9 cellular contexts compared by ENCODE assay signal in the genomic region with DNA sequence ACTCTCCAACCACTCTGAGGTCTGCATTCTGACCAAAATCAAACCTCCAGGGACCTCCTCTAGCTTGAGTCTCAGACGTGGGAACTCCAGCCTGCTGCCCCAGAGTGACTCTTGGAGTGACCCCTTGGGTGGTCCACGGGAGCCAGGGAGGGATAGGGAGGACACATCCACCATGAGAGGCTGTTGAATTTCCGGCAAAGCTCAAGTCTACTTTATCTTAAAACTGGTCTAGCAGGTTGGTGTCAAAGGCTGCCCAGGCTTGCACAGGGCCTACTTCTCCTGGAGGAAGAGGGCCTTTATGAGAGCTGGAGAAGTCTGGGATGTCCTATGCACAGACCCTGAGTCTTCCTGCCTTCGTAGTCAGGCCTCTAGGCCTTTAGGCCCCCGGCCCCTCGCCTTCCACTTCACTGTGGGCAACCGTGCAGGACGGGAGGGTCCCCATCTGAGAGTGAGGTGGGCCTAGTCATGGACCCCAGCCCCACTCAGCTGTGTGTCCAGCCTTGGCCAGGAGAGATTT. TPM values are rescaled to one million over a fixed set of nuclear protein-coding genes. Genes with fewer than 3 reads are reported as not detected.
DNase-seq lines count a peak whose midpoint lies in the region; ATAC-seq, FAIRE-seq and TF ChIP-seq lines count a peak whose summit lies in the region.
"Had no signal": no experiment of that assay in that cellular context is flagged by ENCODE, and none has a peak within 500 bp of the region (broad histone marks: within the 10 kb centered on the region; RNA-seq: fewer than 3 reads in every experiment).

No MANE protein-coding gene starts in this region.

- H3K27me3 ChIP-seq in HL-60 (ENCODE audit: insufficient read depth, poor library complexity, severe bottlenecking) (no peaks in the 10 kb centered on the region), keratinocyte (ENCODE audit: control insufficient read depth, extremely low read depth, insufficient read depth, low read length) (no peaks in the 10 kb centered on the region)

- no peak for TF ChIP-seq POLR2A in erythroblast (IDR thresholded peaks at IDR 0.05; ENCODE audit: low read length)

- H3K4me1 Mint-ChIP-seq in stimulated activated naive B cell treated with anti-CD40 and anti-IgM and Interleukin-4, amounts not matched to agents 10 μg/mL and 1 μg/mL and 100 μg/mL, for 72 hours = peaks cover 82 to 96% of the 10 kb centered on the region in 2 donors

- H3K4me3 ChIP-seq in HL-60 (replicated peaks; ENCODE audit: insufficient read depth, low read length) (no peak overlapping the region), keratinocyte (ENCODE audit: control insufficient read depth in 2 of 3, extremely low read depth in 1 of 3, insufficient read depth in 2 of 3, low read depth in 1 of 3, low read length in 3 of 3) (peak overlapping the region in 1 of 3 experiments; percentile 9)

- DNase-seq in HL-60 (ENCODE audit: low read depth in 1 of 2, low spot score in 1 of 2) = no peak
- no peak for DNase-seq in activated naive CD4-positive, alpha-beta T cell treated with anti-CD3 and anti-CD28 coated beads, Interleukin-2, amount 50 U/mL, for 72 hours (ENCODE audit: low spot score in 2 of 2)
- DNase-seq in keratinocyte (ENCODE audit: low read depth, low spot score) = no peak
- no peak for DNase-seq in stimulated activated naive B cell treated with anti-CD40 and anti-IgM and Interleukin-4, amounts not matched to agents 10 μg/mL and 1 μg/mL and 100 μg/mL, for 72 hours
- no peak for DNase-seq in NCI-H1436 treated with DMSO at 0.1 percent for 48 hours (lab: John Stamatoyannopoulos, UW)
- DNase-seq in erythroblast (lab: John Stamatoyannopoulos, UW) = no peak
- no peak for DNase-seq in cerebellum (ENCODE audit: low spot score)
- no peak for DNase-seq in GM13977 (ENCODE audit: low spot score)

- peak overlapping the region; percentile 54 for H3K4me2 ChIP-seq in keratinocyte (ENCODE audit: control insufficient read depth, extremely low read depth, insufficient read depth, low read depth, low read length)

- peaks cover 49% of the 10 kb centered on the region for H3K4me1 ChIP-seq in keratinocyte (ENCODE audit: control insufficient read depth, extremely low read depth, insufficient read depth, low read length)

- H3K27ac Mint-ChIP-seq in activated naive CD4-positive, alpha-beta T cell treated with anti-CD3 and anti-CD28 coated beads, Interleukin-2, amount 50 U/mL, for 72 hours = peak overlapping the region; percentile 98 to 99
- H3K27ac Mint-ChIP-seq in stimulated activated naive B cell treated with anti-CD40 and anti-IgM and Interleukin-4, amounts not matched to agents 10 μg/mL and 1 μg/mL and 100 μg/mL, for 72 hours = peak overlapping the region; percentile 100

- no peak for TF ChIP-seq CTCF in HL-60 (IDR thresholded peaks at IDR 0.05; ENCODE audit: insufficient read depth, low read length)
- no peak for TF ChIP-seq CTCF in keratinocyte (optimal IDR thresholded peaks at IDR 0.05 in 1 of 3, IDR thresholded peaks at IDR 0.05 in 1 of 3, conservative IDR thresholded peaks at IDR 0.05 in 1 of 3; ENCODE audit: extremely low read depth in 1 of 3, insufficient read depth in 2 of 3, low read length in 3 of 3)
- no peak for TF ChIP-seq CTCF in GM13977 (IDR thresholded peaks at IDR 0.05; ENCODE audit: extremely low read depth, insufficient read depth, missing control alignments)

- H3K27me3 Mint-ChIP-seq in stimulated activated naive B cell treated with anti-CD40 and anti-IgM and Interleukin-4, amounts not matched to agents 10 μg/mL and 1 μg/mL and 100 μg/mL, for 72 hours = no peaks in the 10 kb centered on the region

- H3K9ac ChIP-seq in keratinocyte (ENCODE audit: control insufficient read depth, extremely low read depth, insufficient read depth, low read length) = peak overlapping the region; percentile 67

- peak overlapping the region; percentile 32 for H2AFZ ChIP-seq in keratinocyte (ENCODE audit: control insufficient read depth, low read length)

- peaks cover 4% of the 10 kb centered on the region in 2 experiments for H3K36me3 ChIP-seq in keratinocyte (ENCODE audit: control insufficient read depth in 2 of 2, extremely low read depth in 1 of 2, insufficient read depth in 2 of 2, low read length in 2 of 2)

- ATAC-seq in activated naive CD4-positive, alpha-beta T cell treated with anti-CD3 and anti-CD28 coated beads, Interleukin-2, amount 50 U/mL, for 72 hours = no peak
- no peak for ATAC-seq in stimulated activated naive B cell treated with anti-CD40 and anti-IgM and Interleukin-4, amounts not matched to agents 10 μg/mL and 1 μg/mL and 100 μg/mL, for 72 hours (replicated peaks)

- H3K36me3 Mint-ChIP-seq in activated naive CD4-positive, alpha-beta T cell treated with anti-CD3 and anti-CD28 coated beads, Interleukin-2, amount 50 U/mL, for 72 hours = peaks cover 59 to 73% of the 10 kb centered on the region in 2 donors
- H3K36me3 Mint-ChIP-seq in stimulated activated naive B cell treated with anti-CD40 and anti-IgM and Interleukin-4, amounts not matched to agents 10 μg/mL and 1 μg/mL and 100 μg/mL, for 72 hours = peaks cover 63 to 79% of the 10 kb centered on the region in 2 donors

- dilution Hi-C loops in keratinocyte (cut with MboI; ENCODE audit: extremely low pct_ligation_motif_present, low sequenced_read_pairs) = loop anchor here (25.0 kb wide), 1 partner anchor 785 kb away; the partner anchor contains the start of genes MANF and RBM15B

- H3K27ac ChIP-seq in HL-60 (replicated peaks) (peak overlapping the region; percentile 94), keratinocyte (ENCODE audit: control insufficient read depth, insufficient read depth, low read length) (peak overlapping the region; percentile 79)

- H3K79me2 ChIP-seq in keratinocyte (ENCODE audit: control insufficient read depth, insufficient read depth, low read length) = no peaks in the 10 kb centered on the region

- no peaks in the 10 kb centered on the region for H3K9me3 ChIP-seq in keratinocyte (ENCODE audit: control insufficient read depth, low read depth, low read length)

- no peaks in the 10 kb centered on the region for H3K9me1 ChIP-seq in keratinocyte (ENCODE audit: control insufficient read depth, extremely low read depth, insufficient read depth, low read length)

- H3K4me3 Mint-ChIP-seq in stimulated activated naive B cell treated with anti-CD40 and anti-IgM and Interleukin-4, amounts not matched to agents 10 μg/mL and 1 μg/mL and 100 μg/mL, for 72 hours = peak overlapping the region; percentile 61 to 71

- peak; percentile 88 for FAIRE-seq in keratinocyte (lab: Jason Lieb, UNC)
- FAIRE-seq: islet of Langerhans had no signal

- in situ Hi-C loops in GM13977 (cut with MboI; ENCODE audit: low pct_unique_long_range_greater_than_20kb, low sequenced_read_pairs, unreplicated experiment) = loop anchor here (25.0 kb wide), 1 partner anchor 1085 kb away; no protein-coding TSS in a partner anchor

- no peaks in the 10 kb centered on the region for H4K20me1 ChIP-seq in keratinocyte (ENCODE audit: control insufficient read depth, extremely low read depth, insufficient read depth, low read length)

- H3K9me3 Mint-ChIP-seq in activated naive CD4-positive, alpha-beta T cell treated with anti-CD3 and anti-CD28 coated beads, Interleukin-2, amount 50 U/mL, for 72 hours = no peaks in the 10 kb centered on the region
- no peaks in the 10 kb centered on the region for H3K9me3 Mint-ChIP-seq in stimulated activated naive B cell treated with anti-CD40 and anti-IgM and Interleukin-4, amounts not matched to agents 10 μg/mL and 1 μg/mL and 100 μg/mL, for 72 hours

RNA-seq across cellular contexts. Expression of gene CISH, which starts 8.8 kb away (rescaled TPM):
- total RNA-seq in activated naive CD4-positive, alpha-beta T cell treated with anti-CD3 and anti-CD28 coated beads, Interleukin-2, amount 50 U/mL, for 72 hours = 100 to 1,000 TPM; 222 to 258 TPM
- 1.8 to 3.5 TPM (median 2.8 TPM) in 3 replicates for polyA plus RNA-seq in keratinocyte
- 0.77 TPM for polyA plus RNA-seq in keratinocyte (2011; ENCODE audit: low read depth)
- polyA plus RNA-seq in keratinocyte (2011; cell fraction: cytosol; rRNA removed) = 2.3 and 4.2 TPM in 2 replicates
- polyA plus RNA-seq in keratinocyte (2011; cell fraction: nucleus; rRNA removed) = 4.7 and 7.4 TPM in 2 replicates
- 3.6 and 6.7 TPM in 2 replicates for polyA plus RNA-seq in keratinocyte (2012; ENCODE audit: low replicate concordance)
- polyA minus RNA-seq in keratinocyte = 3.8 to 7.1 TPM (median 4.2 TPM) in 3 replicates
- 6.9 TPM for polyA minus RNA-seq in keratinocyte (2011; cell fraction: cytosol; rRNA and poly(A)+ RNA removed)
- polyA minus RNA-seq in keratinocyte (2011; cell fraction: nucleus; rRNA and poly(A)+ RNA removed) = 3.2 and 3.4 TPM in 2 replicates
- 1.4 TPM for total RNA-seq in cerebellum

RNA-seq across cellular contexts. Expression of gene MAPKAPK3, which starts 14.2 kb away (rescaled TPM):
- 100 to 1,000 TPM in 1 of 2 donors, 10 to 100 TPM in 1; 94.3 to 153 TPM for total RNA-seq in activated naive CD4-positive, alpha-beta T cell treated with anti-CD3 and anti-CD28 coated beads, Interleukin-2, amount 50 U/mL, for 72 hours
- 134 to 172 TPM (median 148 TPM) in 3 replicates for polyA plus RNA-seq in keratinocyte
- polyA plus RNA-seq in keratinocyte (2011; ENCODE audit: low read depth) = 29.2 TPM
- polyA plus RNA-seq in keratinocyte (2011; cell fraction: cytosol; rRNA removed) = 140 and 168 TPM in 2 replicates
- polyA plus RNA-seq in keratinocyte (2011; cell fraction: nucleus; rRNA removed) = 73.7 and 78.1 TPM in 2 replicates
- 61.7 and 126 TPM in 2 replicates for polyA plus RNA-seq in keratinocyte (2012; ENCODE audit: low replicate concordance)
- polyA minus RNA-seq in keratinocyte = 148 to 206 TPM (median 152 TPM) in 3 replicates
- polyA minus RNA-seq in keratinocyte (2011; cell fraction: cytosol; rRNA and poly(A)+ RNA removed) = 85.2 TPM
- polyA minus RNA-seq in keratinocyte (2011; cell fraction: nucleus; rRNA and poly(A)+ RNA removed) = 36.5 and 51.9 TPM in 2 replicates
- total RNA-seq in cerebellum = 12.2 TPM

RNA-seq across cellular contexts. Expression of gene HEMK1, which starts 33.4 kb away (rescaled TPM):
- total RNA-seq in activated naive CD4-positive, alpha-beta T cell treated with anti-CD3 and anti-CD28 coated beads, Interleukin-2, amount 50 U/mL, for 72 hours = 10 to 100 TPM; 69.7 to 74.6 TPM
- 12.9 to 19.5 TPM (median 13.0 TPM) in 3 replicates for polyA plus RNA-seq in keratinocyte
- 0.74 TPM for polyA plus RNA-seq in keratinocyte (2011; ENCODE audit: low read depth)
- 7.4 and 12.2 TPM in 2 replicates for polyA plus RNA-seq in keratinocyte (2011; cell fraction: cytosol; rRNA removed)
- 32.6 and 40.2 TPM in 2 replicates for polyA plus RNA-seq in keratinocyte (2011; cell fraction: nucleus; rRNA removed)
- 10.1 and 15.6 TPM in 2 replicates for polyA plus RNA-seq in keratinocyte (2012; ENCODE audit: low replicate concordance)
- 9.7 to 14.6 TPM (median 12.7 TPM) in 3 replicates for polyA minus RNA-seq in keratinocyte
- polyA minus RNA-seq in keratinocyte (2011; cell fraction: cytosol; rRNA and poly(A)+ RNA removed) = 8.6 TPM
- 6.4 and 8.7 TPM in 2 replicates for polyA minus RNA-seq in keratinocyte (2011; cell fraction: nucleus; rRNA and poly(A)+ RNA removed)
- 9.0 TPM for total RNA-seq in cerebellum

RNA-seq across cellular contexts. Expression of gene C3orf18, which starts 35.2 kb away (rescaled TPM):
- 10 to 100 TPM; 21.4 to 42.4 TPM for total RNA-seq in activated naive CD4-positive, alpha-beta T cell treated with anti-CD3 and anti-CD28 coated beads, Interleukin-2, amount 50 U/mL, for 72 hours
- polyA plus RNA-seq in keratinocyte = 1.4 to 2.6 TPM (median 1.4 TPM) in 3 replicates
- 0.30 TPM for polyA plus RNA-seq in keratinocyte (2011; ENCODE audit: low read depth)
- polyA plus RNA-seq in keratinocyte (2011; cell fraction: cytosol; rRNA removed) = 0.56 and 1.3 TPM in 2 replicates
- 2.2 and 2.8 TPM in 2 replicates for polyA plus RNA-seq in keratinocyte (2011; cell fraction: nucleus; rRNA removed)
- 0.14 and 0.92 TPM in 2 replicates for polyA plus RNA-seq in keratinocyte (2012; ENCODE audit: low replicate concordance)
- 1.4 to 4.5 TPM (median 3.9 TPM) in 3 replicates for polyA minus RNA-seq in keratinocyte
- polyA minus RNA-seq in keratinocyte (2011; cell fraction: cytosol; rRNA and poly(A)+ RNA removed) = not detected
- polyA minus RNA-seq in keratinocyte (2011; cell fraction: nucleus; rRNA and poly(A)+ RNA removed) = 0.32 and 0.93 TPM in 2 replicates
- total RNA-seq in cerebellum = 15.8 TPM

Comparison
In these comparisons a context has a peak if more than half of its experiments do, and no peak if none do; other contexts are left out.
1. RNA of gene CISH, which starts 8.8 kb away (total RNA-seq): 222 to 258 TPM in activated naive CD4-positive, alpha-beta T cell treated with anti-CD3 and anti-CD28 coated beads, Interleukin-2, amount 50 U/mL, for 72 hours; 1.4 TPM in cerebellum (single experiment); every median in the first group is over 10 times any median in the second.